Comparison of ENCODE assay signal across 32 cellular contexts in genomic region chr10:83682399-83682798, GRCh38.
"Had no signal": no experiment of that assay in that cellular context is flagged by ENCODE, and none has a peak within 500 bp of the region (broad histone marks: within the 10 kb centered on the region; RNA-seq: fewer than 3 reads in every experiment).

No MANE protein-coding gene starts in this region.

- H3K4me3 ChIP-seq: adrenal gland, body of pancreas, breast epithelium had no signal

- H3K27ac ChIP-seq: adrenal gland, body of pancreas, brain microvascular endothelial cell, breast epithelium, VCaP had no signal

- H3K4me1 ChIP-seq: adrenal gland, body of pancreas, breast epithelium had no signal

- DNase-seq: activated B cell treated with CpG ODN at 0.5 μM for 24 hours; activated CD4-positive, alpha-beta memory T cell treated with anti-CD3 and anti-CD28 coated beads for 36 hours; activated CD4-positive, alpha-beta T cell treated with anti-CD3 and anti-CD28 coated beads for 4 hours; activated CD4-positive, alpha-beta T cell treated with anti-CD3 and anti-CD28 coated beads, Interleukin-2, amount 10 ng/mL, durations not matched to agents 24 days and 14 days; activated CD4-positive, alpha-beta T cell treated with anti-CD3 and anti-CD28 coated beads, Interleukin-2, amount 50 U/mL, for 1 hour; activated CD4-positive, alpha-beta T cell treated with anti-CD3 and anti-CD28 coated beads, Interleukin-2, amount 50 U/mL, for 4 hours; activated CD4-positive, CD25-positive, alpha-beta regulatory T cell treated with anti-CD3 and anti-CD28 coated beads, Interleukin-2, amount 50 U/mL, for 72 hours; activated CD8-positive, alpha-beta memory T cell treated with anti-CD3 and anti-CD28 coated beads, Interleukin-2, amount 50 U/mL, for 4 hours; activated CD8-positive, alpha-beta T cell treated with anti-CD3 and anti-CD28 coated beads for 36 hours; activated effector memory CD4-positive, alpha-beta T cell treated with anti-CD3 and anti-CD28 coated beads, Interleukin-2, amount 50 U/mL, for 16 hours; activated gamma-delta T cell treated with Interleukin-2 at 50 U/mL for 16 hours; activated naive CD4-positive, alpha-beta T cell; activated naive CD4-positive, alpha-beta T cell treated with anti-CD3 and anti-CD28 coated beads for 36 hours; activated naive CD4-positive, alpha-beta T cell treated with anti-CD3 and anti-CD28 coated beads, Interleukin-2, amount 50 U/mL, for 16 hours; activated naive CD8-positive, alpha-beta T cell treated with anti-CD3 and anti-CD28 coated beads for 36 hours; activated T-cell treated with anti-CD3 and anti-CD28 coated beads for 4 hours; activated T-cell treated with anti-CD3 and anti-CD28 coated beads, Interleukin-2, amount 50 U/mL, for 1 hour; activated T-cell treated with anti-CD3 and anti-CD28 coated beads, Interleukin-2, amount 50 U/mL, for 4 hours; activated T-cell treated with anti-CD3 and anti-CD28 coated beads, Interleukin-2, amount 50 U/mL, for 72 hours; adrenal gland; amniotic stem cell; aorta; body of pancreas; brain microvascular endothelial cell; central memory CD4-positive, alpha-beta T cell; T-helper 9 cell had no signal

- H3K9me3 ChIP-seq: adrenal gland, body of pancreas, breast epithelium had no signal

- ATAC-seq: activated CD8-positive, alpha-beta T cell treated with anti-CD3 and anti-CD28 coated beads for 36 hours; activated naive CD4-positive, alpha-beta T cell treated with anti-CD3 and anti-CD28 coated beads, Interleukin-2, amount 50 U/mL, for 72 hours; activated T-cell treated with anti-CD3 and anti-CD28 coated beads, Interleukin-2, amount 50 U/mL, for 4 hours; activated T-cell treated with anti-CD3 and anti-CD28 coated beads, Interleukin-2, amount 50 U/mL, for 72 hours; activated T-helper 17 cell treated with anti-CD3 and anti-CD28 coated beads, Interleukin-2, amount 50 U/mL, for 72 hours; body of pancreas had no signal

- H3K36me3 ChIP-seq: adrenal gland, brain microvascular endothelial cell, breast epithelium had no signal

- H3K27me3 ChIP-seq: adrenal gland, body of pancreas, brain microvascular endothelial cell, breast epithelium had no signal

- FAIRE-seq: astrocyte, TTC549 had no signal
